Comparison of ENCODE assay signal across 34 cellular contexts in the genomic region with DNA sequence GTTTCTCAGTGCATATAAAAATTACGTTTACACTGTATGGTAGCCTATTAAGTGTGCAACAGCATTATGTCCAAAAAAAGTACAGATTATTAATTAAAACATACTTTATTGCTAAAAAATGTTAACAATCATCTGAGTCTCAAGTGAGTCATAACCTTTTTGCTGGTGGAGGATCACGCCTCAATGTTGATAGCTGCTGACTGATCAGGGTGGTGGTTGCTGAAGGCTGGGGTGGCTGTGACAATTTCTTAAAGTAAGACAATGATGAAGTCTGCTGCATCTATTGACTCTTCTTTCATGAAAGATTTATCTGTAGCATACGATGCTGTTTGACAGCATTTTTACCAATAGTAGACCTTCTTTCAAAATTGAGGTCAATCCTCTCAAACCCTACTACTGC.
"Had no signal": no experiment of that assay in that cellular context is flagged by ENCODE, and none has a peak within 500 bp of the region (broad histone marks: within the 10 kb centered on the region; RNA-seq: fewer than 3 reads in every experiment).

No MANE protein-coding gene starts in this region.

- DNase-seq: activated B cell treated with CpG ODN at 0.5 μM for 24 hours; activated CD4-positive, alpha-beta memory T cell treated with anti-CD3 and anti-CD28 coated beads for 36 hours; activated CD4-positive, alpha-beta T cell treated with anti-CD3 and anti-CD28 coated beads for 4 hours; activated CD4-positive, alpha-beta T cell treated with anti-CD3 and anti-CD28 coated beads, Interleukin-2, amount 10 ng/mL, durations not matched to agents 24 days and 14 days; activated CD4-positive, alpha-beta T cell treated with anti-CD3 and anti-CD28 coated beads, Interleukin-2, amount 50 U/mL, for 1 hour; activated CD4-positive, alpha-beta T cell treated with anti-CD3 and anti-CD28 coated beads, Interleukin-2, amount 50 U/mL, for 4 hours; activated CD4-positive, CD25-positive, alpha-beta regulatory T cell treated with anti-CD3 and anti-CD28 coated beads, Interleukin-2, amount 50 U/mL, for 72 hours; activated CD8-positive, alpha-beta memory T cell treated with anti-CD3 and anti-CD28 coated beads, Interleukin-2, amount 50 U/mL, for 4 hours; activated CD8-positive, alpha-beta T cell treated with anti-CD3 and anti-CD28 coated beads for 36 hours; activated effector memory CD4-positive, alpha-beta T cell treated with anti-CD3 and anti-CD28 coated beads, Interleukin-2, amount 50 U/mL, for 16 hours; activated gamma-delta T cell treated with Interleukin-2 at 50 U/mL for 16 hours; activated naive CD4-positive, alpha-beta T cell treated with anti-CD3 and anti-CD28 coated beads, Interleukin-2, amount 10 ng/mL, durations not matched to agents 7 days and 5 days; activated naive CD4-positive, alpha-beta T cell treated with Interleukin-2 at 50 U/mL for 16 hours; activated naive CD8-positive, alpha-beta T cell treated with anti-CD3 and anti-CD28 coated beads, Interleukin-2, amount 10 ng/mL, durations not matched to agents 7 days and 5 days; activated naive CD8-positive, alpha-beta T cell treated with anti-CD3 and anti-CD28 coated beads, Interleukin-2, amount 50 U/mL, for 24 hours; activated T-cell treated with anti-CD3 and anti-CD28 coated beads for 4 hours; activated T-cell treated with anti-CD3 and anti-CD28 coated beads, Interleukin-2, amount 50 U/mL, for 1 hour; activated T-cell treated with anti-CD3 and anti-CD28 coated beads, Interleukin-2, amount 50 U/mL, for 4 hours; activated T-cell treated with anti-CD3 and anti-CD28 coated beads, Interleukin-2, amount 50 U/mL, for 72 hours; amygdala; anterior cingulate cortex; cerebellar nuclear complex; T-helper 17 cell had no signal

- ATAC-seq: activated CD8-positive, alpha-beta T cell treated with anti-CD3 and anti-CD28 coated beads for 36 hours; activated naive CD8-positive, alpha-beta T cell treated with anti-CD3 and anti-CD28 coated beads, Interleukin-2, amount 50 U/mL, for 24 hours; activated T-cell treated with anti-CD3 and anti-CD28 coated beads, Interleukin-2, amount 50 U/mL, for 4 hours; activated T-cell treated with anti-CD3 and anti-CD28 coated beads, Interleukin-2, amount 50 U/mL, for 72 hours; activated T-helper 17 cell treated with anti-CD3 and anti-CD28 coated beads, Interleukin-2, amount 50 U/mL, for 72 hours; T-helper 17 cell had no signal

- H3K4me1 ChIP-seq: ascending aorta had no signal

- H3K4me3 ChIP-seq: ascending aorta, cardiac muscle cell had no signal

- H3K9me3 Mint-ChIP-seq: activated B cell treated with CpG ODN at 0.5 μM for 24 hours; activated CD4-positive, alpha-beta memory T cell treated with anti-CD3 and anti-CD28 coated beads for 36 hours; activated CD4-positive, alpha-beta T cell treated with anti-CD3 and anti-CD28 coated beads, Interleukin-2, amount 10 ng/mL, durations not matched to agents 24 days and 14 days; activated CD8-positive, alpha-beta T cell treated with anti-CD3 and anti-CD28 coated beads for 36 hours; activated naive CD4-positive, alpha-beta T cell treated with anti-CD3 and anti-CD28 coated beads, Interleukin-2, amount 10 ng/mL, durations not matched to agents 7 days and 5 days; activated naive CD4-positive, alpha-beta T cell treated with anti-CD3 and anti-CD28 coated beads, Interleukin-2, amount 50 U/mL, for 24 hours; activated naive CD8-positive, alpha-beta T cell treated with anti-CD3 and anti-CD28 coated beads, Interleukin-2, amount 10 ng/mL, durations not matched to agents 7 days and 5 days; activated naive CD8-positive, alpha-beta T cell treated with anti-CD3 and anti-CD28 coated beads, Interleukin-2, amount 50 U/mL, for 24 hours; activated T-cell treated with anti-CD3 and anti-CD28 coated beads, Interleukin-2, amount 50 U/mL, for 4 hours; activated T-cell treated with anti-CD3 and anti-CD28 coated beads, Interleukin-2, amount 50 U/mL, for 72 hours; activated T-helper 1 cell treated with anti-CD3 and anti-CD28 coated beads, Interleukin-12 subunit alpha, Interleukin-12 subunit beta, Interleukin-2, Interleukin-4 antibody, amounts not matched to agents 30 ng/mL and 10 ng/mL and 1 ng/mL, durations not matched to agents 14 hours and 24 hours and 36 hours; activated T-helper 17 cell treated with anti-CD3 and anti-CD28 coated beads, Interleukin-2, amount 50 U/mL, for 72 hours; central memory CD8-positive, alpha-beta T cell had no signal

- FAIRE-seq: bronchial epithelial cell, TTC549 had no signal

- H3K36me3 Mint-ChIP-seq: activated CD4-positive, alpha-beta memory T cell treated with anti-CD3 and anti-CD28 coated beads for 36 hours; activated naive CD4-positive, alpha-beta T cell treated with anti-CD3 and anti-CD28 coated beads, Interleukin-2, amount 10 ng/mL, durations not matched to agents 7 days and 5 days; activated naive CD8-positive, alpha-beta T cell treated with anti-CD3 and anti-CD28 coated beads, Interleukin-2, amount 10 ng/mL, durations not matched to agents 7 days and 5 days; brain had no signal

- H3K9me3 ChIP-seq: ascending aorta had no signal

- H3K27ac Mint-ChIP-seq: activated B cell treated with CpG ODN at 0.5 μM for 24 hours; activated CD4-positive, alpha-beta memory T cell treated with anti-CD3 and anti-CD28 coated beads for 36 hours; activated CD4-positive, alpha-beta T cell treated with anti-CD3 and anti-CD28 coated beads, Interleukin-2, amount 10 ng/mL, durations not matched to agents 24 days and 14 days; activated CD8-positive, alpha-beta T cell treated with anti-CD3 and anti-CD28 coated beads for 36 hours; activated naive CD4-positive, alpha-beta T cell treated with anti-CD3 and anti-CD28 coated beads, Interleukin-2, amount 10 ng/mL, durations not matched to agents 7 days and 5 days; activated naive CD4-positive, alpha-beta T cell treated with anti-CD3 and anti-CD28 coated beads, Interleukin-2, amount 50 U/mL, for 24 hours; activated naive CD8-positive, alpha-beta T cell; activated naive CD8-positive, alpha-beta T cell treated with anti-CD3 and anti-CD28 coated beads, Interleukin-2, amount 10 ng/mL, durations not matched to agents 7 days and 5 days; activated naive CD8-positive, alpha-beta T cell treated with anti-CD3 and anti-CD28 coated beads, Interleukin-2, amount 50 U/mL, for 24 hours; activated T-cell treated with anti-CD3 and anti-CD28 coated beads, Interleukin-2, amount 50 U/mL, for 72 hours; activated T-helper 1 cell treated with anti-CD3 and anti-CD28 coated beads, Interleukin-12 subunit alpha, Interleukin-12 subunit beta, Interleukin-2, Interleukin-4 antibody, amounts not matched to agents 30 ng/mL and 10 ng/mL and 1 ng/mL, durations not matched to agents 14 hours and 24 hours and 36 hours; activated T-helper 17 cell treated with anti-CD3 and anti-CD28 coated beads, Interleukin-2, amount 50 U/mL, for 72 hours; brain; T-helper 17 cell had no signal

- H3K27me3 Mint-ChIP-seq: activated B cell treated with CpG ODN at 0.5 μM for 24 hours; activated CD4-positive, alpha-beta memory T cell treated with anti-CD3 and anti-CD28 coated beads for 36 hours; activated CD4-positive, alpha-beta T cell treated with anti-CD3 and anti-CD28 coated beads, Interleukin-2, amount 10 ng/mL, durations not matched to agents 24 days and 14 days; activated CD8-positive, alpha-beta T cell treated with anti-CD3 and anti-CD28 coated beads for 36 hours; activated naive CD4-positive, alpha-beta T cell treated with anti-CD3 and anti-CD28 coated beads, Interleukin-2, amount 10 ng/mL, durations not matched to agents 7 days and 5 days; activated naive CD4-positive, alpha-beta T cell treated with anti-CD3 and anti-CD28 coated beads, Interleukin-2, amount 50 U/mL, for 24 hours; activated naive CD8-positive, alpha-beta T cell; activated naive CD8-positive, alpha-beta T cell treated with anti-CD3 and anti-CD28 coated beads, Interleukin-2, amount 10 ng/mL, durations not matched to agents 7 days and 5 days; activated naive CD8-positive, alpha-beta T cell treated with anti-CD3 and anti-CD28 coated beads, Interleukin-2, amount 50 U/mL, for 24 hours; activated T-helper 17 cell treated with anti-CD3 and anti-CD28 coated beads, Interleukin-2, amount 50 U/mL, for 72 hours; brain; central memory CD8-positive, alpha-beta T cell; T-helper 17 cell had no signal

- H3K4me1 Mint-ChIP-seq: activated CD4-positive, alpha-beta T cell treated with anti-CD3 and anti-CD28 coated beads, Interleukin-2, amount 10 ng/mL, durations not matched to agents 24 days and 14 days; activated naive CD4-positive, alpha-beta T cell treated with anti-CD3 and anti-CD28 coated beads, Interleukin-2, amount 10 ng/mL, durations not matched to agents 7 days and 5 days; activated naive CD4-positive, alpha-beta T cell treated with anti-CD3 and anti-CD28 coated beads, Interleukin-2, amount 50 U/mL, for 24 hours; activated naive CD8-positive, alpha-beta T cell treated with anti-CD3 and anti-CD28 coated beads, Interleukin-2, amount 10 ng/mL, durations not matched to agents 7 days and 5 days; activated naive CD8-positive, alpha-beta T cell treated with anti-CD3 and anti-CD28 coated beads, Interleukin-2, amount 50 U/mL, for 24 hours; activated T-helper 17 cell treated with anti-CD3 and anti-CD28 coated beads, Interleukin-2, amount 50 U/mL, for 72 hours had no signal

- H3K27me3 ChIP-seq: ascending aorta had no signal

- H3K4me3 Mint-ChIP-seq: activated B cell treated with CpG ODN at 0.5 μM for 24 hours; activated CD4-positive, alpha-beta memory T cell treated with anti-CD3 and anti-CD28 coated beads for 36 hours; activated CD4-positive, alpha-beta T cell treated with anti-CD3 and anti-CD28 coated beads, Interleukin-2, amount 10 ng/mL, durations not matched to agents 24 days and 14 days; activated CD8-positive, alpha-beta T cell treated with anti-CD3 and anti-CD28 coated beads for 36 hours; activated naive CD4-positive, alpha-beta T cell treated with anti-CD3 and anti-CD28 coated beads, Interleukin-2, amount 10 ng/mL, durations not matched to agents 7 days and 5 days; activated naive CD4-positive, alpha-beta T cell treated with anti-CD3 and anti-CD28 coated beads, Interleukin-2, amount 50 U/mL, for 24 hours; activated naive CD8-positive, alpha-beta T cell; activated naive CD8-positive, alpha-beta T cell treated with anti-CD3 and anti-CD28 coated beads, Interleukin-2, amount 10 ng/mL, durations not matched to agents 7 days and 5 days; activated naive CD8-positive, alpha-beta T cell treated with anti-CD3 and anti-CD28 coated beads, Interleukin-2, amount 50 U/mL, for 24 hours; activated T-cell treated with anti-CD3 and anti-CD28 coated beads, Interleukin-2, amount 50 U/mL, for 4 hours; activated T-cell treated with anti-CD3 and anti-CD28 coated beads, Interleukin-2, amount 50 U/mL, for 72 hours; activated T-helper 1 cell treated with anti-CD3 and anti-CD28 coated beads, Interleukin-12 subunit alpha, Interleukin-12 subunit beta, Interleukin-2, Interleukin-4 antibody, amounts not matched to agents 30 ng/mL and 10 ng/mL and 1 ng/mL, durations not matched to agents 14 hours and 24 hours and 36 hours; activated T-helper 17 cell treated with anti-CD3 and anti-CD28 coated beads, Interleukin-2, amount 50 U/mL, for 72 hours; brain; central memory CD8-positive, alpha-beta T cell; T-helper 17 cell had no signal

- H3K27ac ChIP-seq: ascending aorta, cardiac muscle cell, VCaP had no signal

- H3K36me3 ChIP-seq: ascending aorta, cardiac muscle cell had no signal
